ENCODE assay signal across 25 cellular contexts in genomic region chr10:83248232-83248631, GRCh38.
"Had no signal": no experiment of that assay in that cellular context is flagged by ENCODE, and none has a peak within 500 bp of the region (broad histone marks: within the 10 kb centered on the region; RNA-seq: fewer than 3 reads in every experiment).

No MANE protein-coding gene starts in this region.

- H3K27me3 ChIP-seq: left lung, right lobe of liver, suprapubic skin, tibial artery, upper lobe of right lung had no signal

- H3K36me3 ChIP-seq: left lung, lower lobe of right lung, right lobe of liver, suprapubic skin, thoracic aorta, tibial artery, upper lobe of right lung had no signal

- H3K27ac ChIP-seq: left lung, lower lobe of right lung, parathyroid adenoma, psoas muscle, right lobe of liver, skin epidermis, suprapubic skin, thoracic aorta, tibial artery, upper lobe of right lung had no signal

- H3K4me1 ChIP-seq: left lung, lower lobe of right lung, parathyroid adenoma, psoas muscle, right lobe of liver, suprapubic skin, tibial artery, upper lobe of right lung had no signal

- H3K79me2 ChIP-seq: parathyroid adenoma had no signal

- H3K4me3 ChIP-seq: left lung, lower lobe of right lung, psoas muscle, right lobe of liver, skin epidermis, suprapubic skin, thoracic aorta, tibial artery, upper lobe of right lung had no signal

- ATAC-seq: left colon; left lung; lower lobe of right lung; naive thymus-derived CD8-positive, alpha-beta T cell; psoas muscle; right lobe of liver; stimulated activated effector memory CD8-positive, alpha-beta T cell treated with anti-CD3 and anti-CD28 coated beads, Interleukin-12 subunit alpha, Interleukin-12 subunit beta, amount 100 ng/mL, for 72 hours; upper lobe of right lung had no signal

- DNase-seq: hypothalamus; immature natural killer cell; kidney; left colon; left lung; lower lobe of right lung; mammary epithelial cell; mesenchymal stem cell; naive thymus-derived CD8-positive, alpha-beta T cell; nucleus accumbens; psoas muscle; right lobe of liver; stimulated activated CD4-positive, alpha-beta T cell treated with anti-CD3 and anti-CD28 coated beads, Interleukin-12 subunit alpha, Interleukin-12 subunit beta, amount 100 ng/mL, for 4 hours; stimulated activated CD4-positive, alpha-beta T cell treated with anti-CD3 and anti-CD28 coated beads, Interleukin-15, amount 100 ng/mL, for 24 hours; stimulated activated CD4-positive, alpha-beta T cell treated with anti-CD3 and anti-CD28 coated beads, Interleukin-2, amount 100 ng/mL, for 24 hours; stimulated activated CD4-positive, alpha-beta T cell treated with anti-CD3 and anti-CD28 coated beads, Interleukin-4, amount 100 ng/mL, for 1 hour; stimulated activated naive CD4-positive, alpha-beta T cell; tibial artery; trophoblast cell; upper lobe of right lung had no signal

- H3K9me3 ChIP-seq: right lobe of liver, suprapubic skin, upper lobe of right lung had no signal

- H2AFZ ChIP-seq: parathyroid adenoma had no signal

- H3K9ac ChIP-seq: parathyroid adenoma had no signal
